ENCODE assay signal across 22 cellular contexts in genomic region chr2:49068613-49069012, GRCh38.
"Had no signal": no experiment of that assay in that cellular context is flagged by ENCODE, and none has a peak within 500 bp of the region (broad histone marks: within the 10 kb centered on the region; RNA-seq: fewer than 3 reads in every experiment).

No MANE protein-coding gene starts in this region.

- H3K36me3 ChIP-seq: esophagus squamous epithelium, gastrocnemius medialis, heart right ventricle, left lung, lower lobe of right lung had no signal

- H3K9me3 ChIP-seq: esophagus squamous epithelium, gastrocnemius medialis had no signal

- ATAC-seq: gastrocnemius medialis, heart right ventricle, left cardiac atrium, left lung, left ventricle myocardium superior, lower lobe of right lung, mucosa of descending colon had no signal

- H3K27me3 Mint-ChIP-seq: naive B cell had no signal

- H3K4me3 ChIP-seq: coronary artery, dorsolateral prefrontal cortex, esophagus squamous epithelium, gastrocnemius medialis, heart right ventricle, left lung, lower lobe of right lung, mucosa of descending colon had no signal

- DNase-seq: dermis blood vessel endothelial cell; dorsolateral prefrontal cortex; effector CD4-positive, alpha-beta T cell; effector memory CD4-positive, alpha-beta T cell; esophagus squamous epithelium; foreskin fibroblast; foreskin melanocyte; gastrocnemius medialis; glutamatergic neuron; head of caudate nucleus; heart right ventricle; hippocampal formation; immature natural killer cell; left cardiac atrium; left lung; left ventricle myocardium superior; lower lobe of right lung; mesenchymal stem cell; mucosa of descending colon; naive B cell had no signal

- H3K4me1 ChIP-seq: gastrocnemius medialis, heart right ventricle, left lung, lower lobe of right lung had no signal

- H3K27ac Mint-ChIP-seq: immature natural killer cell, mesothelial cell of epicardium, naive B cell had no signal

- H3K36me3 Mint-ChIP-seq: immature natural killer cell, mesothelial cell of epicardium, naive B cell had no signal

- H3K4me1 Mint-ChIP-seq: immature natural killer cell, mesothelial cell of epicardium, naive B cell had no signal

- H3K27me3 ChIP-seq: dorsolateral prefrontal cortex, esophagus squamous epithelium, gastrocnemius medialis, heart right ventricle, left lung had no signal

- H3K4me3 Mint-ChIP-seq: immature natural killer cell, mesothelial cell of epicardium, naive B cell had no signal

- H3K27ac ChIP-seq: coronary artery, dorsolateral prefrontal cortex, esophagus squamous epithelium, gastrocnemius medialis, heart right ventricle, left lung, lower lobe of right lung had no signal
